2 cellular contexts compared by ENCODE assay signal in genomic region chr6:155314773-155315515, GRCh38.
TF ChIP-seq lines count a peak whose summit lies in the region.

No MANE protein-coding gene starts in this region.

TF ChIP-seq in HEK293, 187 proteins besides CTCF, POLR2A, EP300 and RAD21 (continued from another document):
- TF ChIP-seq, protein P1, sequence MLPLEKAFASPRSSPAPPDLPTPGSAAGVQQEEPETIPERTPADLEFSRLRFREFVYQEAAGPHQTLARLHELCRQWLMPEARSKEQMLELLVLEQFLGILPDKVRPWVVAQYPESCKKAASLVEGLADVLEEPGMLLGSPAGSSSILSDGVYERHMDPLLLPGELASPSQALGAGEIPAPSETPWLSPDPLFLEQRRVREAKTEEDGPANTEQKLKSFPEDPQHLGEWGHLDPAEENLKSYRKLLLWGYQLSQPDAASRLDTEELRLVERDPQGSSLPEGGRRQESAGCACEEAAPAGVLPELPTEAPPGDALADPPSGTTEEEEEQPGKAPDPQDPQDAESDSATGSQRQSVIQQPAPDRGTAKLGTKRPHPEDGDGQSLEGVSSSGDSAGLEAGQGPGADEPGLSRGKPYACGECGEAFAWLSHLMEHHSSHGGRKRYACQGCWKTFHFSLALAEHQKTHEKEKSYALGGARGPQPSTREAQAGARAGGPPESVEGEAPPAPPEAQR (tag by site-specific recombination; IDR thresholded peaks at IDR 0.05): no peak
- TF ChIP-seq ZNF488 (tag by site-specific recombination; IDR thresholded peaks at IDR 0.05) (no peak), ZNF248 (tag by site-specific recombination; IDR thresholded peaks at IDR 0.05) (no peak), ZNF792 (tag by site-specific recombination; IDR thresholded peaks at IDR 0.05) (no peak), ZNF311 (tag by site-specific recombination; IDR thresholded peaks at IDR 0.05; ENCODE audit: borderline replicate concordance) (no peak), ZSCAN16 (tag by site-specific recombination; IDR thresholded peaks at IDR 0.05) (no peak), ZNF510 (tag by site-specific recombination; IDR thresholded peaks at IDR 0.05; ENCODE audit: insufficient replicate concordance) (no peak), ZNF664 (tag by site-specific recombination; IDR thresholded peaks at IDR 0.05) (peak; percentile 81; the same call in 1 of the 2 replicates), GLIS1 (tag by site-specific recombination; IDR thresholded peaks at IDR 0.05) (no peak), KLF16 (tag by site-specific recombination; IDR thresholded peaks at IDR 0.05) (no peak), ZFP37 (tag by site-specific recombination; IDR thresholded peaks at IDR 0.05) (no peak), ZNF645 (tag by site-specific recombination; IDR thresholded peaks at IDR 0.05) (no peak), ZBTB1 (tag by site-specific recombination; IDR thresholded peaks at IDR 0.05) (no peak)
- TF ChIP-seq, protein P2, sequence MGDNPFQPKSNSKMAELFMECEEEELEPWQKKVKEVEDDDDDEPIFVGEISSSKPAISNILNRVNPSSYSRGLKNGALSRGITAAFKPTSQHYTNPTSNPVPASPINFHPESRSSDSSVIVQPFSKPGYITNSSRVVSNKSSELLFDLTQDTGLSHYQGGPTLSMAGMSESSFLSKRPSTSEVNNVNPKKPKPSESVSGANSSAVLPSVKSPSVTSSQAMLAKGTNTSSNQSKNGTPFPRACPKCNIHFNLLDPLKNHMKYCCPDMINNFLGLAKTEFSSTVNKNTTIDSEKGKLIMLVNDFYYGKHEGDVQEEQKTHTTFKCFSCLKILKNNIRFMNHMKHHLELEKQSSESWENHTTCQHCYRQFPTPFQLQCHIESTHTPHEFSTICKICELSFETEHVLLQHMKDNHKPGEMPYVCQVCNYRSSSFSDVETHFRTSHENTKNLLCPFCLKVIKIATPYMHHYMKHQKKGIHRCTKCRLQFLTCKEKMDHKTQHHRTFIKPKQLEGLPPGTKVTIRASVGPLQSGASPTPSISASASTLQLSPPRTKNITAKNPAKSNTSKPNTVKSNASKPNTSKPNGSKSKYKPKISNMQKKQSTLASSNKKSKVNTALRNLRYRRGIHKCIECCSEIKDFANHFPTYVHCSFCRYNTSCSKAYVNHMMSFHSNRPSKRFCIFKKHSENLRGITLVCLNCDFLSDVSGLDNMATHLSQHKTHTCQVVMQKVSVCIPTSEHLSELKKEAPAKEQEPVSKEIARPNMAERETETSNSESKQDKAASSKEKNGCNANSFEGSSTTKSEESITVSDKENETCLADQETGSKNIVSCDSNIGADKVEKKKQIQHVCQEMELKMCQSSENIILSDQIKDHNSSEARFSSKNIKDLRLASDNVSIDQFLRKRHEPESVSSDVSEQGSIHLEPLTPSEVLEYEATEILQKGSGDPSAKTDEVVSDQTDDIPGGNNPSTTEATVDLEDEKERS (tag by site-specific recombination; IDR thresholded peaks at IDR 0.05): peak; percentile 60; the same call in 1 of the 2 replicates
- TF ChIP-seq, protein P3, sequence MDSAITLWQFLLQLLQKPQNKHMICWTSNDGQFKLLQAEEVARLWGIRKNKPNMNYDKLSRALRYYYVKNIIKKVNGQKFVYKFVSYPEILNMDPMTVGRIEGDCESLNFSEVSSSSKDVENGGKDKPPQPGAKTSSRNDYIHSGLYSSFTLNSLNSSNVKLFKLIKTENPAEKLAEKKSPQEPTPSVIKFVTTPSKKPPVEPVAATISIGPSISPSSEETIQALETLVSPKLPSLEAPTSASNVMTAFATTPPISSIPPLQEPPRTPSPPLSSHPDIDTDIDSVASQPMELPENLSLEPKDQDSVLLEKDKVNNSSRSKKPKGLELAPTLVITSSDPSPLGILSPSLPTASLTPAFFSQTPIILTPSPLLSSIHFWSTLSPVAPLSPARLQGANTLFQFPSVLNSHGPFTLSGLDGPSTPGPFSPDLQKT (IDR thresholded peaks at IDR 0.05; ENCODE audit: borderline replicate concordance, low read depth, low read length): no peak

TF ChIP-seq in K562, 482 proteins besides CTCF, POLR2A, EP300 and RAD21 (continued from another document):
- no peak; the same call in 1 of the 2 replicates for TF ChIP-seq SMARCA4 (IDR thresholded peaks at IDR 0.05)
- TF ChIP-seq CXXC5 (CRISPR knock-in tag; IDR thresholded peaks at IDR 0.05): peak; percentile 56; the same call in 1 of the 2 replicates
- TF ChIP-seq ILK (tag; IDR thresholded peaks at IDR 0.05; ENCODE audit: borderline replicate concordance, low read depth): no peak
- TF ChIP-seq HMGXB4 (CRISPR knock-in tag; IDR thresholded peaks at IDR 0.05): no peak
- peak; percentile 10; the same call in 1 of the 2 replicates for TF ChIP-seq ATF7 (IDR thresholded peaks at IDR 0.05)
- TF ChIP-seq TEAD1 (CRISPR knock-in tag; IDR thresholded peaks at IDR 0.05): peak; percentile 23 to 70; a peak in 2 of 4 replicates
- peak; percentile 29; the same call in 1 of the 2 replicates for TF ChIP-seq NR2C2 (CRISPR knock-in tag; IDR thresholded peaks at IDR 0.05)
- TF ChIP-seq NR2C2 (tag; IDR thresholded peaks at IDR 0.05): peak; percentile 71
- no peak for TF ChIP-seq SAP30 (IDR thresholded peaks at IDR 0.05; ENCODE audit: borderline replicate concordance, insufficient read depth, low read depth, low read length, poor library complexity, severe bottlenecking)
- TF ChIP-seq ZKSCAN8 (CRISPR knock-in tag; IDR thresholded peaks at IDR 0.05): 0 out of 2 replicates have a peak, but pooled peaks have one; percentile 52
- peak; percentile 57; the same call in 1 of the 2 replicates for TF ChIP-seq GTF2E2 (tag; IDR thresholded peaks at IDR 0.05)
- TF ChIP-seq NCOA2 (IDR thresholded peaks at IDR 0.05; ENCODE audit: partially characterized antibody in 2 of 2): no peak
- peak; percentile 98 for TF ChIP-seq RBM25 (IDR thresholded peaks at IDR 0.05; ENCODE audit: low read depth, low read length, severe bottlenecking)
- TF ChIP-seq FOXA3 (CRISPR knock-in tag; conservative IDR thresholded peaks at IDR 0.05 in 1 of 2, IDR thresholded peaks at IDR 0.05 in 1 of 2): no peak
- TF ChIP-seq MYC (IDR thresholded peaks at IDR 0.05; ENCODE audit: low read depth, low read length): peak; percentile 72
- TF ChIP-seq MYC (CRISPR knock-in tag; IDR thresholded peaks at IDR 0.05; ENCODE audit: borderline replicate concordance, low read depth): no peak
- TF ChIP-seq KDM1A (IDR thresholded peaks at IDR 0.05): peak; percentile 87 to 96
- peak; percentile 29; the same call in 1 of the 2 replicates for TF ChIP-seq NCOR1 (IDR thresholded peaks at IDR 0.05)
- TF ChIP-seq ZNF445 (CRISPR knock-in tag; IDR thresholded peaks at IDR 0.05; ENCODE audit: low read depth): no peak
- TF ChIP-seq MNT (conservative IDR thresholded peaks at IDR 0.05): peak; percentile 89 to 91
